Comparison of ENCODE assay signal across 8 cellular contexts in the genomic region with DNA sequence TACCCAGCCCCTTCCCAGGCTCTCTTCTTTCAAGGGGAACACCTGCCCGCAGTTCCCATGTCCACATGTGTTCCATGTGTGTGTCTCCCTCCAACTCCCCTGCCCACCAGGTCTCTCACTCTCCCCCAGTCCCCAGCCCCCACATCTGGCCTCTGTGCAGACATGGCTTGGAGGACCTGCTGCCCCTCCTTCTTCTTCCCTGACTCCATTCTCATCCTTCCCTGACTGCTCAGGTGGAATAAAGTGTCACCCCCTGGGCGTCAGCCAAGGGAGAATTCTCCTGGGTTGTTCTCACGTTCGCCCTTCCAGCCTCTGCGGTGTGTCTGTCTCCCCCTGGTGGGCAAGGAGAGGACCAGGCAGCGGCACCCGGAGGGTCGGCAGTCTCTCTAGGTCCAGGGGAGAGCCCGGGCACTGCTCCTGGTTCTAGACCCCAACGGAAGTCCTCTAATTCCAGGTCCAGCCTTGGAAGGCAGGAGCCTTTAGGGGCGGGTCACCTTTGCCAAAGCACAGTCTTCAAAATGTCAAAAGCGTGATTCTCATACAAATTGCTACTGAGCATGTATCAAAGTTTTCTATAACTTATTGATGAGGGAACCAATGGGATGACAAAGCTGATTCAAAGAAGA. TPM values are rescaled to one million over a fixed set of nuclear protein-coding genes. Genes with fewer than 3 reads are reported as not detected.
A peak's percentile ranks its signal among the peaks of the same experiment; 100 is the strongest.
DNase-seq lines count a peak whose midpoint lies in the region; ATAC-seq and TF ChIP-seq lines count a peak whose summit lies in the region.

No MANE protein-coding gene starts in this region.

- no peaks in the 10 kb centered on the region for H3K36me3 ChIP-seq in HCT116 (ENCODE audit: control insufficient read depth in 1 of 2, insufficient read depth in 2 of 2, low read length in 2 of 2)

- no peaks in the 10 kb centered on the region for H3K27me3 Mint-ChIP-seq in activated CD4-positive, alpha-beta memory T cell treated with anti-CD3 and anti-CD28 coated beads for 36 hours
- no peaks in the 10 kb centered on the region for H3K27me3 Mint-ChIP-seq in effector memory CD8-positive, alpha-beta T cell
- no peaks in the 10 kb centered on the region for H3K27me3 Mint-ChIP-seq in natural killer cell (ENCODE audit: low read depth in 2 of 2)
- H3K27me3 Mint-ChIP-seq in stimulated activated naive CD8-positive, alpha-beta T cell treated with anti-CD3 and anti-CD28 coated beads, Interleukin-15, Interleukin-2, amounts not matched to agents 100 ng/mL and 50 ng/mL, for 24 hours: no peaks in the 10 kb centered on the region

- H3K27ac Mint-ChIP-seq in activated CD4-positive, alpha-beta memory T cell treated with anti-CD3 and anti-CD28 coated beads for 36 hours: peak overlapping the region; percentile 53
- H3K27ac Mint-ChIP-seq in effector memory CD8-positive, alpha-beta T cell: peak overlapping the region; percentile 88 to 94
- peak overlapping the region; percentile 91 to 95 for H3K27ac Mint-ChIP-seq in natural killer cell
- H3K27ac Mint-ChIP-seq in stimulated activated naive CD8-positive, alpha-beta T cell treated with anti-CD3 and anti-CD28 coated beads, Interleukin-15, Interleukin-2, amounts not matched to agents 100 ng/mL and 50 ng/mL, for 24 hours: peak overlapping the region; percentile 77

- H3K36me3 Mint-ChIP-seq in activated CD4-positive, alpha-beta memory T cell treated with anti-CD3 and anti-CD28 coated beads for 36 hours: no peaks in the 10 kb centered on the region
- H3K36me3 Mint-ChIP-seq in effector memory CD8-positive, alpha-beta T cell (ENCODE audit: insufficient read depth): peaks cover 13% of the 10 kb centered on the region
- no peaks in the 10 kb centered on the region for H3K36me3 Mint-ChIP-seq in natural killer cell
- H3K36me3 Mint-ChIP-seq in stimulated activated naive CD8-positive, alpha-beta T cell treated with anti-CD3 and anti-CD28 coated beads, Interleukin-15, Interleukin-2, amounts not matched to agents 100 ng/mL and 50 ng/mL, for 24 hours (ENCODE audit: low read depth): no peaks in the 10 kb centered on the region

- peaks cover 41% of the 10 kb centered on the region for H3K4me1 Mint-ChIP-seq in activated CD4-positive, alpha-beta memory T cell treated with anti-CD3 and anti-CD28 coated beads for 36 hours (ENCODE audit: low read depth)
- peaks cover 35 to 38% of the 10 kb centered on the region in 2 donors for H3K4me1 Mint-ChIP-seq in effector memory CD8-positive, alpha-beta T cell (ENCODE audit: low read depth in 2 of 2)
- peaks cover 56 to 63% of the 10 kb centered on the region in 2 donors for H3K4me1 Mint-ChIP-seq in natural killer cell
- peaks cover 39% of the 10 kb centered on the region for H3K4me1 Mint-ChIP-seq in stimulated activated naive CD8-positive, alpha-beta T cell treated with anti-CD3 and anti-CD28 coated beads, Interleukin-15, Interleukin-2, amounts not matched to agents 100 ng/mL and 50 ng/mL, for 24 hours (ENCODE audit: low read depth)

- H3K9me2 ChIP-seq in HCT116 (ENCODE audit: insufficient read depth): no peaks in the 10 kb centered on the region

- no peaks in the 10 kb centered on the region for H3K79me2 ChIP-seq in HCT116 (ENCODE audit: insufficient read depth, low read length)

- no peaks in the 10 kb centered on the region for H4K20me1 ChIP-seq in HCT116 (ENCODE audit: insufficient read depth)

- no peak for TF ChIP-seq POLR2A in HCT116 (IDR thresholded peaks at IDR 0.05; ENCODE audit: borderline replicate concordance, extremely low read depth, insufficient read depth, insufficient read length)

- RAD21 ChIA-PET in HCT116 (lab: Charles Lee; ENCODE audit: low non-redundant PET in 1 of 2, low total read pairs in 2 of 2, uncharacterized antibody in 2 of 2, unreplicated experiment in 2 of 2): no interaction called here

- no peaks in the 10 kb centered on the region for H3K9me3 ChIP-seq in HCT116 (ENCODE audit: control insufficient read depth in 1 of 2, insufficient read depth in 1 of 2, low read depth in 1 of 2, low read length in 2 of 2)

- intact Hi-C loops in HCT116 (cut with micrococcal nuclease) (loop anchor here (2.0 kb wide), 1 partner anchor 54 kb away; no protein-coding TSS in a partner anchor), natural killer cell (cut with micrococcal nuclease) (loop anchor here (1.0 to 5.0 kb wide), 3 partner anchors 30 to 109 kb away; no protein-coding TSS in a partner anchor)
- intact Hi-C loops in activated CD4-positive, alpha-beta memory T cell treated with anti-CD3 and anti-CD28 coated beads for 36 hours (cut with micrococcal nuclease): loop anchor here (1.0 to 2.0 kb wide), 2 partner anchors 30 to 55 kb away; no protein-coding TSS in a partner anchor

- no peak overlapping the region for H3K4me3 ChIP-seq in HCT116 (replicated peaks in 1 of 2; ENCODE audit: low read depth in 1 of 2, low read length in 2 of 2)

- H2AFZ ChIP-seq in HCT116 (ENCODE audit: low read depth, low read length, poor library complexity, severe bottlenecking): no peak overlapping the region

- H3K9me3 Mint-ChIP-seq in activated CD4-positive, alpha-beta memory T cell treated with anti-CD3 and anti-CD28 coated beads for 36 hours: no peaks in the 10 kb centered on the region
- H3K9me3 Mint-ChIP-seq in effector memory CD8-positive, alpha-beta T cell: no peaks in the 10 kb centered on the region
- no peaks in the 10 kb centered on the region for H3K9me3 Mint-ChIP-seq in natural killer cell
- no peaks in the 10 kb centered on the region for H3K9me3 Mint-ChIP-seq in stimulated activated naive CD8-positive, alpha-beta T cell treated with anti-CD3 and anti-CD28 coated beads, Interleukin-15, Interleukin-2, amounts not matched to agents 100 ng/mL and 50 ng/mL, for 24 hours

- no peak overlapping the region for H3K27ac ChIP-seq in HCT116 (ENCODE audit: low read depth, low read length)

- ATAC-seq in HCT116 (peak; percentile 99), natural killer cell (peak; percentile 64 to 69 (median 67)), HG02571 (IDR thresholded peaks at IDR 0.05; ENCODE audit: unreplicated experiment) (no peak)
- ATAC-seq in effector memory CD8-positive, alpha-beta T cell (replicated peaks): peak; percentile 60

- peak; percentile 60 for TF ChIP-seq RAD21 in HCT116 (IDR thresholded peaks at IDR 0.05; ENCODE audit: low read depth)

- TF ChIP-seq CTCF in HCT116 (IDR thresholded peaks at IDR 0.05 in 2 of 3, conservative IDR thresholded peaks at IDR 0.05 in 1 of 3; ENCODE audit: borderline replicate concordance in 1 of 3, insufficient read depth in 1 of 3, low read depth in 2 of 3, low read length in 2 of 3) (peak; percentile 56 to 98 (median 95); a peak in 5 of 6 replicates), natural killer cell (IDR thresholded peaks at IDR 0.05) (peak; percentile 85)

- POLR2A ChIA-PET in HCT116 (lab: Charles Lee): no interaction called here
- POLR2A ChIA-PET in activated CD4-positive, alpha-beta memory T cell treated with anti-CD3 and anti-CD28 coated beads for 36 hours (lab: Charles Lee): interaction anchor here (0.9 kb wide), 1 partner anchor 29 kb away, joined by 3 read pairs; no protein-coding TSS in a partner anchor

- BruUV-seq in HCT116 (replicated peaks; lab: Mats Ljungman, UMichigan): no TSS peak

- H3K4me1 ChIP-seq in HCT116 (ENCODE audit: control insufficient read depth in 1 of 2, insufficient read depth in 2 of 2, low read length in 2 of 2): peaks cover 0 to 8% of the 10 kb centered on the region in 2 experiments; a peak in 2 of 4 replicates

- CTCF ChIA-PET in HCT116 (lab: Charles Lee): interaction anchor here (0.7 to 1.6 kb wide), 6 partner anchors 10 to 535 kb away, joined by 3 to 6 read pairs (median 3); no protein-coding TSS in a partner anchor
- CTCF ChIA-PET in activated CD4-positive, alpha-beta memory T cell treated with anti-CD3 and anti-CD28 coated beads for 36 hours (lab: Charles Lee): interaction anchor here (0.6 to 5.8 kb wide), 20 partner anchors 9 to 349 kb away, joined by 3 to 80 read pairs (median 5); partner anchors contain the start of gene EBF4

- H3K4me3 Mint-ChIP-seq in activated CD4-positive, alpha-beta memory T cell treated with anti-CD3 and anti-CD28 coated beads for 36 hours: peak overlapping the region; percentile 13
- H3K4me3 Mint-ChIP-seq in effector memory CD8-positive, alpha-beta T cell: peak overlapping the region; percentile 70 to 81
- H3K4me3 Mint-ChIP-seq in natural killer cell: peak overlapping the region; percentile 90
- peak overlapping the region; percentile 6 for H3K4me3 Mint-ChIP-seq in stimulated activated naive CD8-positive, alpha-beta T cell treated with anti-CD3 and anti-CD28 coated beads, Interleukin-15, Interleukin-2, amounts not matched to agents 100 ng/mL and 50 ng/mL, for 24 hours

- H3K27me3 ChIP-seq in HCT116 (ENCODE audit: insufficient read depth, low read length): no peaks in the 10 kb centered on the region

- peak; percentile 73 for DNase-seq in CD1c-positive myeloid dendritic cell (ENCODE audit: extremely low spot score)
- DNase-seq in HCT116 (ENCODE audit: low read depth, low spot score): peak; percentile 54
- DNase-seq in NCI-H69 (lab: John Stamatoyannopoulos, UW): peak; percentile 80
- DNase-seq in activated CD4-positive, alpha-beta memory T cell treated with anti-CD3 and anti-CD28 coated beads for 36 hours: peak; percentile 83
- peak; percentile 70 to 73 (median 71) for DNase-seq in effector memory CD8-positive, alpha-beta T cell
- peak; percentile 63 for DNase-seq in natural killer cell

- no peak overlapping the region for H3K9ac ChIP-seq in HCT116 (ENCODE audit: low read length)

- H3K4me2 ChIP-seq in HCT116 (ENCODE audit: low read length): peak overlapping the region; percentile 51

TF ChIP-seq in HCT116, 20 proteins besides CTCF, POLR2A, EP300 and RAD21 (continues in another document):
- TF ChIP-seq CBX3 (IDR thresholded peaks at IDR 0.05; ENCODE audit: low read depth): no peak

RNA-seq across cellular contexts. Expression of gene EBF4, which starts 50.5 kb away (rescaled TPM):
- 11.4 TPM for total RNA-seq in HCT116 (2021; ENCODE audit: unreplicated experiment)
- polyA plus RNA-seq in HCT116 (2012): 7.5 and 9.2 TPM in 2 replicates
- total RNA-seq in activated CD4-positive, alpha-beta memory T cell treated with anti-CD3 and anti-CD28 coated beads for 36 hours: 1 to 10 TPM; 5.9 to 6.6 TPM
- 10 to 100 TPM; 17.1 to 21.7 (median 20.4) TPM for total RNA-seq in natural killer cell

RNA-seq across cellular contexts. Expression of gene CPXM1, which starts 57.4 kb away (rescaled TPM):
- total RNA-seq in HCT116 (2021; ENCODE audit: unreplicated experiment): 0.17 TPM
- 0.09 and 0.18 TPM in 2 replicates for polyA plus RNA-seq in HCT116 (2012)
- 1 to 10 TPM; 2.3 to 2.9 TPM for total RNA-seq in activated CD4-positive, alpha-beta memory T cell treated with anti-CD3 and anti-CD28 coated beads for 36 hours
- 1 to 10 TPM in 2 of 3 donors, under 1 TPM in 1; 0.49 to 2.3 (median 1.5) TPM for total RNA-seq in natural killer cell

Comparison
In these comparisons a context has a peak if more than half of its experiments do, and no peak if none do; other contexts are left out.
1. H3K4me3 Mint-ChIP-seq: peak in every context shown above with its lines; median percentile 90 in natural killer cell; 76 in effector memory CD8-positive, alpha-beta T cell; 13 in activated CD4-positive, alpha-beta memory T cell treated with anti-CD3 and anti-CD28 coated beads for 36 hours; 6 in stimulated activated naive CD8-positive, alpha-beta T cell treated with anti-CD3 and anti-CD28 coated beads, Interleukin-15, Interleukin-2, amounts not matched to agents 100 ng/mL and 50 ng/mL, for 24 hours.